ENCODE assay signal across 8 cellular contexts in genomic region chr17:28357061-28357900, GRCh38.
DNase-seq lines count a peak whose midpoint lies in the region; ATAC-seq and TF ChIP-seq lines count a peak whose summit lies in the region.

A gene with protein sequence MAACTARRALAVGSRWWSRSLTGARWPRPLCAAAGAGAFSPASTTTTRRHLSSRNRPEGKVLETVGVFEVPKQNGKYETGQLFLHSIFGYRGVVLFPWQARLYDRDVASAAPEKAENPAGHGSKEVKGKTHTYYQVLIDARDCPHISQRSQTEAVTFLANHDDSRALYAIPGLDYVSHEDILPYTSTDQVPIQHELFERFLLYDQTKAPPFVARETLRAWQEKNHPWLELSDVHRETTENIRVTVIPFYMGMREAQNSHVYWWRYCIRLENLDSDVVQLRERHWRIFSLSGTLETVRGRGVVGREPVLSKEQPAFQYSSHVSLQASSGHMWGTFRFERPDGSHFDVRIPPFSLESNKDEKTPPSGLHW (minus strand): TSS chr17:28357527. CDS start chr17:28357448, 79 bp downstream.

- TF ChIP-seq CTCF in VCaP (conservative IDR thresholded peaks at IDR 0.05): 0 out of 2 replicates have a peak, but pooled peaks have one; percentile 9

- no peaks in the 10 kb centered on the region for H3K27me3 ChIP-seq in ACC112 (ENCODE audit: insufficient read depth, low read length)
- no peaks in the 10 kb centered on the region for H3K27me3 ChIP-seq in iPS-20b (ENCODE audit: insufficient read depth, low read length)

- no peaks in the 10 kb centered on the region for H3K9me3 ChIP-seq in iPS-20b (ENCODE audit: insufficient read depth, low read depth, low read length)

- H3K27ac ChIP-seq in ACC112 (ENCODE audit: low read depth, low read length) (peak within 1 kb of the TSS; percentile 44; the same call in 1 of the 2 replicates), VCaP (peak within 1 kb of the TSS; percentile 95), iPS-20b (ENCODE audit: low read length) (peak within 1 kb of the TSS; percentile 40), skin epidermis (peak within 1 kb of the TSS; percentile 63 to 99 (median 94))

- H3K4me3 ChIP-seq in ACC112 (ENCODE audit: low read depth, low read length): peak within 1 kb of the TSS; percentile 93
- peak within 1 kb of the TSS; percentile 85 for H3K4me3 ChIP-seq in iPS-20b (ENCODE audit: low read length)
- H3K4me3 ChIP-seq in skin epidermis: peak within 1 kb of the TSS; percentile 62 to 100 (median 84)

- peak within 1 kb of the TSS; percentile 88 for H2AFZ ChIP-seq in ACC112 (ENCODE audit: low read length, unreplicated experiment)

- H3K4me1 ChIP-seq in ACC112 (ENCODE audit: control insufficient read depth, insufficient read depth, low read length, unreplicated experiment) (peaks cover 17% of the 10 kb centered on the region), iPS-20b (ENCODE audit: insufficient read depth, low read length) (peaks cover 6% of the 10 kb centered on the region; the same call in 1 of the 2 replicates)

- in situ Hi-C loops in T47D (cut with HindIII; ENCODE audit: low pct_unique_long_range_greater_than_20kb, low sequenced_read_pairs): no loop called here

- ATAC-seq in GM18868 (IDR thresholded peaks at IDR 0.05; ENCODE audit: unreplicated experiment) (peak; percentile 98), HG03103 (IDR thresholded peaks at IDR 0.05; ENCODE audit: low read depth, unreplicated experiment) (peak; percentile 93)

- H3K79me2 ChIP-seq in ACC112 (ENCODE audit: control insufficient read depth, insufficient read depth, low read length, unreplicated experiment): peaks cover 32% of the 10 kb centered on the region

- DNase-seq in NCI-H2196 treated with DMSO at 0.1 percent for 48 hours (lab: John Stamatoyannopoulos, UW; ENCODE audit: unreplicated experiment) (peak; percentile 62), T47D (ENCODE audit: low read depth in 1 of 2, low spot score in 1 of 2) (peak; percentile 92 to 98)

- peak within 1 kb of the TSS; percentile 98 for H3K9ac ChIP-seq in iPS-20b (ENCODE audit: low read depth, low read length)

- peaks cover 22% of the 10 kb centered on the region; the same call in 1 of the 2 replicates for H3K36me3 ChIP-seq in ACC112 (ENCODE audit: insufficient read depth, low read length)
- peaks cover 59% of the 10 kb centered on the region for H3K36me3 ChIP-seq in iPS-20b (ENCODE audit: insufficient read depth, low read depth, low read length)

Comparison
In these comparisons a context has a peak if more than half of its experiments do, and no peak if none do; other contexts are left out.
1. Peak in every context shown above with its lines: DNase-seq, ATAC-seq, H3K4me3 ChIP-seq and H3K27ac ChIP-seq.
2. H3K27ac ChIP-seq: peak in every context shown above with its lines; median percentile 95 in VCaP; 94 in skin epidermis; 44 in ACC112; 40 in iPS-20b.